Comparison of ENCODE assay signal across 9 cellular contexts in genomic region chr7:28956608-28957063, GRCh38. TPM values are rescaled to one million over a fixed set of nuclear protein-coding genes. Genes with fewer than 3 reads are reported as not detected.
A peak's percentile ranks its signal among the peaks of the same experiment; 100 is the strongest.
DNase-seq lines count a peak whose midpoint lies in the region; ATAC-seq and TF ChIP-seq lines count a peak whose summit lies in the region.
"Had no signal": no experiment of that assay in that cellular context is flagged by ENCODE, and none has a peak within 500 bp of the region (broad histone marks: within the 10 kb centered on the region; RNA-seq: fewer than 3 reads in every experiment).

No MANE protein-coding gene starts in this region.

- TF ChIP-seq CTCF in Caco-2 (IDR thresholded peaks at IDR 0.05; ENCODE audit: insufficient read depth in 1 of 2, low read depth in 1 of 2, low read length in 1 of 2, severe bottlenecking in 1 of 2, unreplicated experiment in 1 of 2) (peak; percentile 30 to 41), IMR-90 (conservative IDR thresholded peaks at IDR 0.05; ENCODE audit: low read depth, low read length) (peak; percentile 37; the same call in 1 of the 2 replicates), WI38 (IDR thresholded peaks at IDR 0.05; ENCODE audit: low read depth, low read length) (0 out of 2 replicates have a peak, but pooled peaks have one; percentile 15), gastroesophageal sphincter (IDR thresholded peaks at IDR 0.05) (peak in 3 of 4 experiments; percentile 36 to 55 (median 49))

- H3K4ac ChIP-seq in IMR-90 (ENCODE audit: low read depth, low read length) = no peak overlapping the region

- intact Hi-C loops in Caco-2 (cut with micrococcal nuclease; ENCODE audit: unreplicated experiment) (loop anchor here (1.0 kb wide), 4 partner anchors 29 to 452 kb away; no protein-coding TSS in a partner anchor), IMR-90 (cut with micrococcal nuclease) (no loop called here)

- no peak overlapping the region for H4K91ac ChIP-seq in IMR-90 (ENCODE audit: insufficient read depth, low read depth, low read length)

- no peak overlapping the region for H3K27ac Mint-ChIP-seq in Caco-2 (ENCODE audit: unreplicated experiment)
- no peak overlapping the region for H3K27ac Mint-ChIP-seq in natural killer cell treated with Interleukin-12 subunit alpha and Interleukin-12 subunit beta and Interleukin-15 and Interleukin-18, amount 100 ng/mL, for 72 hours

- no peak overlapping the region for H3K56ac ChIP-seq in IMR-90 (ENCODE audit: extremely low read depth, insufficient read depth, low read length)

- DNase-seq in Caco-2 = peak; percentile 77 to 83
- peak; percentile 5 for DNase-seq in IMR-90
- no peak for DNase-seq in natural killer cell treated with Interleukin-12 subunit alpha and Interleukin-12 subunit beta and Interleukin-15 and Interleukin-18, amount 100 ng/mL, for 72 hours (ENCODE audit: low spot score)
- DNase-seq in activated gamma-delta T cell treated with Interleukin-2 at 50 U/mL for 16 hours = no peak

- no peak overlapping the region for H4K8ac ChIP-seq in IMR-90 (ENCODE audit: low read depth in 2 of 2, low read length in 2 of 2)

- no peak overlapping the region for H3K9ac ChIP-seq in IMR-90 (ENCODE audit: low read depth, low read length)

- H3K27ac ChIP-seq in IMR-90 (ENCODE audit: insufficient read depth, low read length) (no peak overlapping the region), gastroesophageal sphincter (peak overlapping the region in 3 of 4 donors; percentile 70 to 72 (median 70))

- no peak overlapping the region for H3K14ac ChIP-seq in IMR-90 (replicated peaks; ENCODE audit: low read depth, low read length)

- H2AK5ac ChIP-seq in IMR-90 (ENCODE audit: low read depth, low read length) = no peak overlapping the region

- no peaks in the 10 kb centered on the region for H3K9me3 Mint-ChIP-seq in Caco-2 (ENCODE audit: unreplicated experiment)
- no peaks in the 10 kb centered on the region for H3K9me3 Mint-ChIP-seq in natural killer cell treated with Interleukin-12 subunit alpha and Interleukin-12 subunit beta and Interleukin-15 and Interleukin-18, amount 100 ng/mL, for 72 hours

- in situ Hi-C loops in IMR-90 (cut with MboI; ENCODE audit: low sequenced_read_pairs) = no loop called here

- peak; percentile 25 for TF ChIP-seq RAD21 in IMR-90 (IDR thresholded peaks at IDR 0.05; ENCODE audit: low read length)

- H2BK120ac ChIP-seq in IMR-90 (ENCODE audit: low read depth, low read length) = no peak overlapping the region

- peaks cover 17% of the 10 kb centered on the region for H3K4me1 Mint-ChIP-seq in Caco-2 (ENCODE audit: low read depth, unreplicated experiment)
- H3K4me1 Mint-ChIP-seq in natural killer cell treated with Interleukin-12 subunit alpha and Interleukin-12 subunit beta and Interleukin-15 and Interleukin-18, amount 100 ng/mL, for 72 hours (ENCODE audit: low read depth in 2 of 2) = peaks cover 0 to 10% of the 10 kb centered on the region in 2 donors

- H3K4me3 Mint-ChIP-seq in Caco-2 (ENCODE audit: unreplicated experiment) = peak overlapping the region; percentile 73
- peak overlapping the region; percentile 72 for H3K4me3 Mint-ChIP-seq in natural killer cell treated with Interleukin-12 subunit alpha and Interleukin-12 subunit beta and Interleukin-15 and Interleukin-18, amount 100 ng/mL, for 72 hours

- no peak for TF ChIP-seq EP300 in gastroesophageal sphincter (IDR thresholded peaks at IDR 0.05)

- H2BK20ac ChIP-seq in IMR-90 (ENCODE audit: low read depth, low read length) = no peak overlapping the region

- peaks cover 18% of the 10 kb centered on the region; the same call in 1 of the 2 replicates for H3K4me1 ChIP-seq in Caco-2
- H3K4me1 ChIP-seq in IMR-90 (ENCODE audit: control insufficient read depth, insufficient read depth, low read length) = peaks cover 9% of the 10 kb centered on the region
- H3K4me1 ChIP-seq in gastroesophageal sphincter = peaks cover 0 to 51% (median 27%) of the 10 kb centered on the region in 3 donors

- no peak overlapping the region for H2BK15ac ChIP-seq in IMR-90 (ENCODE audit: low read depth, low read length)

- no peak; the same call in 1 of the 2 replicates for ATAC-seq in IMR-90 (ENCODE audit: low read depth)
- peak; percentile 65 for ATAC-seq in gastroesophageal sphincter
- ATAC-seq in natural killer cell treated with Interleukin-12 subunit alpha and Interleukin-12 subunit beta and Interleukin-15 and Interleukin-18, amount 100 ng/mL, for 72 hours = peak; percentile 33 to 35
- no peak for ATAC-seq in HG03342 (IDR thresholded peaks at IDR 0.05; ENCODE audit: unreplicated experiment)
- no peak for ATAC-seq in HG02798 (IDR thresholded peaks at IDR 0.05; ENCODE audit: poor library complexity, unreplicated experiment)

- peak overlapping the region; percentile 76 for H2AFZ ChIP-seq in IMR-90 (replicated peaks; ENCODE audit: low read length, poor library complexity)

- POLR2A ChIA-PET in Caco-2 (lab: Charles Lee) = interaction anchor here (0.8 to 1.0 kb wide), 2 partner anchors 143 to 234 kb away, joined by 3 to 4 read pairs; no protein-coding TSS in a partner anchor
- POLR2A ChIA-PET in IMR-90 (lab: Charles Lee; ENCODE audit: unreplicated experiment) = no interaction called here

- H3K4me2 ChIP-seq in IMR-90 (ENCODE audit: low read depth, low read length) = peak overlapping the region; percentile 15; the same call in 1 of the 2 replicates

- no peak overlapping the region for H3K18ac ChIP-seq in IMR-90 (ENCODE audit: low read depth, low read length)

- H3K9me1 ChIP-seq in IMR-90 (ENCODE audit: insufficient read depth, low read length) = no peaks in the 10 kb centered on the region

- H3K79me1 ChIP-seq in IMR-90 (ENCODE audit: low read depth in 1 of 2, low read length in 2 of 2) = no peaks in the 10 kb centered on the region

- H2BK5ac ChIP-seq in IMR-90 (ENCODE audit: low read depth, low read length, poor library complexity, severe bottlenecking) = no peak overlapping the region

- WGBS in IMR-90 (ENCODE audit: extremely low coverage in 2 of 2, insufficient read length in 1 of 2), 2 experiments = 4% methylated on average over 27 of the region's 39 CpGs; no CpG with 5 or more reads in 1 of the 2 experiments
- no CpG with 5 or more reads among the region's 39 CpGs for WGBS in gastroesophageal sphincter (ENCODE audit: low coverage in 1 of 2), 2 donors

- no TSS peak for BruUV-seq in Caco-2 (replicated peaks; lab: Mats Ljungman, UMichigan)
- BruUV-seq in IMR-90 (replicated peaks; lab: Mats Ljungman, UMichigan) = no TSS peak

- CTCF ChIA-PET in Caco-2 (lab: Charles Lee) = interaction anchor here (0.6 to 3.3 kb wide), 16 partner anchors 11 to 710 kb away, joined by 3 to 76 read pairs (median 6); no protein-coding TSS in a partner anchor
- CTCF ChIA-PET in IMR-90 (lab: Yijun Ruan, JAX) = interaction anchor here (0.6 to 1.6 kb wide), 5 partner anchors 10 to 525 kb away, joined by 3 to 6 read pairs (median 3); no protein-coding TSS in a partner anchor

- no peak overlapping the region for H3K23ac ChIP-seq in IMR-90 (ENCODE audit: low read depth, low read length)

- dilution Hi-C loops in IMR-90 (cut with HindIII; ENCODE audit: low sequenced_read_pairs, unreplicated experiment) = no loop called here

- no peaks in the 10 kb centered on the region for H3K27me3 Mint-ChIP-seq in Caco-2 (ENCODE audit: insufficient read depth, unreplicated experiment)
- peaks cover 47 to 58% of the 10 kb centered on the region in 2 donors for H3K27me3 Mint-ChIP-seq in natural killer cell treated with Interleukin-12 subunit alpha and Interleukin-12 subunit beta and Interleukin-15 and Interleukin-18, amount 100 ng/mL, for 72 hours

- no peak overlapping the region for H2AK9ac ChIP-seq in IMR-90 (replicated peaks; ENCODE audit: low read depth, low read length, poor library complexity)

- H3K27me3 ChIP-seq in Caco-2 (replicated peaks; ENCODE audit: control insufficient read depth, insufficient read depth, low read length) (no peaks in the 10 kb centered on the region), IMR-90 (ENCODE audit: control insufficient read depth, insufficient read depth, low read length) (peaks cover 58% of the 10 kb centered on the region), gastroesophageal sphincter (peaks cover 66% of the 10 kb centered on the region)

- H3K36me3 ChIP-seq in Caco-2 (ENCODE audit: control insufficient read depth, insufficient read depth, low read length) = no peaks in the 10 kb centered on the region
- no peaks in the 10 kb centered on the region for H3K36me3 ChIP-seq in IMR-90 (ENCODE audit: control insufficient read depth, insufficient read depth, low read length)
- no peaks in the 10 kb centered on the region for H3K36me3 ChIP-seq in gastroesophageal sphincter

- TF ChIP-seq POLR2A in IMR-90 (IDR thresholded peaks at IDR 0.05; ENCODE audit: low read depth, low read length) = no peak
- TF ChIP-seq POLR2A in gastroesophageal sphincter (IDR thresholded peaks at IDR 0.05) = no peak

- H3K36me3 Mint-ChIP-seq in Caco-2 (ENCODE audit: insufficient read depth, unreplicated experiment) = no peaks in the 10 kb centered on the region
- H3K36me3 Mint-ChIP-seq in natural killer cell treated with Interleukin-12 subunit alpha and Interleukin-12 subunit beta and Interleukin-15 and Interleukin-18, amount 100 ng/mL, for 72 hours = no peaks in the 10 kb centered on the region
- H3K36me3 Mint-ChIP-seq: IgD-negative memory B cell had no signal

- H3K9me3 ChIP-seq in Caco-2 (no peaks in the 10 kb centered on the region), IMR-90 (ENCODE audit: control insufficient read depth, insufficient read depth, low read length) (peaks cover 7% of the 10 kb centered on the region; the same call in 1 of the 2 replicates), gastroesophageal sphincter (no peaks in the 10 kb centered on the region)

- H3K4me3 ChIP-seq in Caco-2 (ENCODE audit: low read depth, low read length) = peak overlapping the region; percentile 65
- no peak overlapping the region for H3K4me3 ChIP-seq in IMR-90 (ENCODE audit: insufficient read depth, low read depth, low read length)
- no peak overlapping the region for H3K4me3 ChIP-seq in WI38 (ENCODE audit: low read depth, low read length)
- peak overlapping the region; percentile 11 to 58 for H3K4me3 ChIP-seq in gastroesophageal sphincter

- no peaks in the 10 kb centered on the region for H4K20me1 ChIP-seq in IMR-90 (ENCODE audit: insufficient read depth, low read length)

- no peak overlapping the region for H4K5ac ChIP-seq in IMR-90 (ENCODE audit: low read depth, low read length)

TF ChIP-seq in IMR-90, 13 proteins besides CTCF, POLR2A, EP300 and RAD21:
- TF ChIP-seq MXI1 (IDR thresholded peaks at IDR 0.05; ENCODE audit: borderline replicate concordance, low read depth, low read length) (no peak), SMC3 (IDR thresholded peaks at IDR 0.05; ENCODE audit: low read depth, low read length) (peak; percentile 14; the same call in 1 of the 2 replicates)

RNA-seq across cellular contexts. Expression of gene TRIL, which starts 1.5 kb away (rescaled TPM):
- 0.45 and 0.51 TPM in 2 replicates for total RNA-seq in Caco-2 (2022)
- total RNA-seq in IMR-90 (2012; rRNA removed) = under 0.01 TPM in 2 replicates
- 0.04 and 0.09 TPM in 2 replicates for polyA plus RNA-seq in IMR-90 (2012; rRNA removed)
- polyA plus RNA-seq in IMR-90 (2012; cell fraction: cytosol; rRNA removed) = 0.06 and 0.10 TPM in 2 replicates
- polyA plus RNA-seq in IMR-90 (2012; cell fraction: nucleus; rRNA removed; ENCODE audit: low replicate concordance) = 0.01 and 0.02 TPM in 2 replicates
- 1 to 10 TPM; 1.6 to 6.6 (median 3.9) TPM for total RNA-seq in gastroesophageal sphincter
- total RNA-seq in natural killer cell treated with Interleukin-12 subunit alpha and Interleukin-12 subunit beta and Interleukin-15 and Interleukin-18, amount 100 ng/mL, for 72 hours = under 1 TPM in 1 of 2 donors, not detected in 1; 0.11 TPM
- polyA plus RNA-seq: IgD-negative memory B cell had no signal

Comparison
In these comparisons a context has a peak if more than half of its experiments do, and no peak if none do; other contexts are left out.
1. DNase-seq: peak in Caco-2 (2 of 2) and IMR-90 (single experiment); none in natural killer cell treated with Interleukin-12 subunit alpha and Interleukin-12 subunit beta and Interleukin-15 and Interleukin-18, amount 100 ng/mL, for 72 hours (single experiment) and activated gamma-delta T cell treated with Interleukin-2 at 50 U/mL for 16 hours (single experiment).
2. H3K4me3 ChIP-seq: peak in Caco-2 (single experiment) and gastroesophageal sphincter (2 of 2); none in IMR-90 (single experiment) and WI38 (single experiment).
3. ATAC-seq: peak in gastroesophageal sphincter (single experiment) and natural killer cell treated with Interleukin-12 subunit alpha and Interleukin-12 subunit beta and Interleukin-15 and Interleukin-18, amount 100 ng/mL, for 72 hours (2 of 2); none in IMR-90 (single experiment), HG03342 (single experiment) and HG02798 (single experiment).
4. Peak in every context shown above with its lines, with median percentiles within 50 percentile points of each other: CTCF ChIP-seq.